1 cellular context compared by ENCODE assay signal in the genomic region with DNA sequence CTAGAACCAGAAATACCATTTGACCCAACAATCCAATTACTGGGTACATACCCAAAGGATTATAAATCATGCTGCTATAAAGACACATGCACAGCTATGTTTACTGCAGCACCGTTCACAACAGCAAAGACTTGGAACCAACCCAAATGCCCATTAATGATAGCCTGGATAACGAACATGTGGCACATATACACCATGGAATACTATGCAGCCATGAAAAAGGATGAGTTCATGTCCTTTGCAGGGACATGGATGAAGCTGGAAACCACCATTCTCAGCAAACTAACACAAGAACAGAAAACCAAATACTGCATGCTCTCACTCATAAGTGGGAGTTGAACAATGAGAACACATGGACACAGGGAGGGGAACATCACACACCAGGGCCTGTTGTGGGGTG. TPM values are rescaled to one million over a fixed set of nuclear protein-coding genes. Genes with fewer than 3 reads are reported as not detected.
"Had no signal": no experiment of that assay in that cellular context is flagged by ENCODE, and none has a peak within 500 bp of the region (broad histone marks: within the 10 kb centered on the region; RNA-seq: fewer than 3 reads in every experiment).

No MANE protein-coding gene starts in this region.

RNA-seq across cellular contexts. Expression of gene PATL2, which starts 21.8 kb away (rescaled TPM):
- total RNA-seq: lung microvascular endothelial cell had no signal
